9 cellular contexts compared by ENCODE assay signal in the genomic region with DNA sequence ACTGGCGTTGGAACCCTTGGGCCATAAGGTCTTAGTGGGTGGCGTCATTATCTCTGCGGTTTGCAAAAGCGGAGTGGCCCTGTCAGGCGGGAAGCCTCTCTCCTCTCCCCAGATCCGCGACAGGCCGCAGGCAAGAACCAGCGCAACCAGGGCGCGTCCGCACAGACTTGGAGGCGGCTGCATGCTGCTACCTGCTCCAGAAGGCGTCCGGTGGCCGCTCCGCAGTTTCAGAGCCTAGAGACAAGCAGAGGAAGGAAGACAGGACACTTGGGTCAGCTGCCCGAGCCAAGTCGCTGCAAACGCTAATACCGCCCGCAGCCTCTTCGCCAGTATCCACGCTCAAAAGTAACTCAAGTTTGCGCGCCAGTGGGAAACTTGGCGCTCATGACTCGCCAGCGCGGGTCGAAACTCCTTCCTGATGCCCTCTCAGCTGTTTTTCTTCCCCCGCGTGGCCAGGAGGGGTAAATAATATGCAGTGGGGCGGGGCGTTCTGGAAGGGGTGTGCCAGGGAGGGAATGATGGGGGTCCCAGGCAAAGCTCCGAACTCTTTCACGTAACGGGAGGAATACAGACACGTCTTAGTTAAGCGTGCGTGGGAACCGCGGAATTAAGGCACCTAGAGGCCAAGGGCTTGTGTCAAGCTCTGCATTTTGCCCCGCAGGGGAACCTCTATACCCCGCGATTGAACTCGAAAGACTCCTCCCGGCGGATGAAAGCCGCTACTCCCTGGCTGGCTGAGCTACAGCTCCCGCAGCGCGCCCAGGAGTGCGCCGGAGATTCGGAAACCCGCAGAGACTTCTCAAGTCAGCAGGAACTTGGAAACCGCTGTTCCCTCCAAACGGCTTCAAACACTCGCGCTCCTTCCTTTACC. TPM values are rescaled to one million over a fixed set of nuclear protein-coding genes. Genes with fewer than 3 reads are reported as not detected.
A peak's percentile ranks its signal among the peaks of the same experiment; 100 is the strongest.
DNase-seq lines count a peak whose midpoint lies in the region; ATAC-seq and TF ChIP-seq lines count a peak whose summit lies in the region.
"Had no signal": no experiment of that assay in that cellular context is flagged by ENCODE, and none has a peak within 500 bp of the region (broad histone marks: within the 10 kb centered on the region; RNA-seq: fewer than 3 reads in every experiment).

A gene (minus strand): TSS at position 441 of the 871 bp plus-strand sequence. CDS start 258 bp downstream, at position 183.

- H3K9ac ChIP-seq in HUES64 (ENCODE audit: low read depth, low read length): peak within 1 kb of the TSS; percentile 61

- H3K36me3 ChIP-seq in HUES64 (ENCODE audit: insufficient read depth, low read length) (peaks cover 16% of the 10 kb centered on the region), spleen (no peaks in the 10 kb centered on the region)
- H3K36me3 ChIP-seq: SJSA1 had no signal

- DNase-seq in GM12865 (ENCODE audit: low read depth) (peak; percentile 25), choroid plexus epithelial cell (ENCODE audit: low read depth) (peak; percentile 57), iris pigment epithelial cell (ENCODE audit: low read depth) (peak; percentile 12), spleen (peak; percentile 75), LoVo (ENCODE audit: low spot score) (no peak)

- no peak for TF ChIP-seq POLR2A in spleen (IDR thresholded peaks at IDR 0.05)

- no peak for ATAC-seq in HG03571 (IDR thresholded peaks at IDR 0.05; ENCODE audit: unreplicated experiment)
- no peak for ATAC-seq in HG03565 (IDR thresholded peaks at IDR 0.05; ENCODE audit: unreplicated experiment)

- 54% methylated on average over 61 of the region's 61 CpGs for WGBS in HUES64
- 4 to 10% (median 6%) methylated on average over 50 to 61 of the region's 61 CpGs for WGBS in spleen, 5 donors

- H3K9me3 ChIP-seq in HUES64 (ENCODE audit: insufficient read depth, low read depth, low read length) (no peaks in the 10 kb centered on the region), spleen (no peaks in the 10 kb centered on the region)
- H3K9me3 ChIP-seq: SJSA1 had no signal

- no peak for TF ChIP-seq CTCF in GM12865 (IDR thresholded peaks at IDR 0.05; ENCODE audit: insufficient read depth, low read depth, low read length, missing control alignments)
- TF ChIP-seq CTCF in choroid plexus epithelial cell (conservative IDR thresholded peaks at IDR 0.05; ENCODE audit: low read depth, low read length): no peak
- peak in 3 of 11 experiments; percentile 19 to 29 (median 25) for TF ChIP-seq CTCF in spleen (IDR thresholded peaks at IDR 0.05 in 8 of 11, conservative IDR thresholded peaks at IDR 0.05 in 3 of 11)

- peaks cover 33% of the 10 kb centered on the region for H3K4me1 ChIP-seq in HUES64 (ENCODE audit: insufficient read depth, low read length)
- peaks cover 0 to 24% (median 10%) of the 10 kb centered on the region in 6 donors for H3K4me1 ChIP-seq in spleen
- H3K4me1 ChIP-seq: SJSA1 had no signal

- H3K27me3 ChIP-seq in HUES64 (ENCODE audit: insufficient read depth, low read length) (peaks cover 29% of the 10 kb centered on the region), spleen (replicated peaks in 1 of 7) (peaks cover 0 to 40% (median 15%) of the 10 kb centered on the region in 7 donors)

- intact Hi-C loops in spleen (cut with DNase I; ENCODE audit: low total_unique reads): no loop called here

- H3K4me3 ChIP-seq in GM12865 (ENCODE audit: low read depth, low read length) (peak within 1 kb of the TSS; percentile 55), HUES64 (ENCODE audit: low read length) (peak within 1 kb of the TSS; percentile 84), choroid plexus epithelial cell (ENCODE audit: low read depth, low read length) (peak within 1 kb of the TSS; percentile 50), spleen (peak within 1 kb of the TSS; percentile 20 to 69 (median 45))
- H3K4me3 ChIP-seq: SJSA1 had no signal

- peak within 1 kb of the TSS; percentile 49; the same call in 1 of the 2 replicates for H3K27ac ChIP-seq in HUES64 (ENCODE audit: low read depth, low read length)
- H3K27ac ChIP-seq in spleen: peak within 1 kb of the TSS in 7 of 8 donors; percentile 46 to 76 (median 59)
- H3K27ac ChIP-seq: SJSA1 had no signal

RNA-seq across cellular contexts. Expression of the gene that starts here (rescaled TPM):
- polyA plus RNA-seq in HUES64 (2013, experiment 1 of 2): 41.6 TPM
- 56.0 TPM for polyA plus RNA-seq in HUES64 (2013, experiment 2 of 2)
- total RNA-seq in spleen: 10 to 100 TPM; 16.3 to 58.4 (median 50.6) TPM
- polyA plus RNA-seq in spleen: 10 to 100 TPM in 1 of 3 donors, 1 to 10 TPM in 2; 4.3 to 11.0 (median 7.6) TPM
- total RNA-seq: SJSA1 had no signal
